8 cellular contexts compared by ENCODE assay signal in genomic region chr15:52139599-52140462, GRCh38. TPM values are rescaled to one million over a fixed set of nuclear protein-coding genes. Genes with fewer than 3 reads are reported as not detected.
A peak's percentile ranks its signal among the peaks of the same experiment; 100 is the strongest.
DNase-seq lines count a peak whose midpoint lies in the region; ATAC-seq lines count a peak whose summit lies in the region.

No MANE protein-coding gene starts in this region.

- peaks cover 24% of the 10 kb centered on the region for H3K4me1 Mint-ChIP-seq in activated CD8-positive, alpha-beta T cell treated with anti-CD3 and anti-CD28 coated beads, Interleukin-2, amount 10 ng/mL, durations not matched to agents 7 days and 5 days (ENCODE audit: low read depth)

- no peaks in the 10 kb centered on the region for H3K9me3 ChIP-seq in HAP-1
- no peaks in the 10 kb centered on the region for H3K9me3 ChIP-seq in effector memory CD4-positive, alpha-beta T cell (ENCODE audit: control insufficient read depth, low read length)

- no peaks in the 10 kb centered on the region for H3K9me3 Mint-ChIP-seq in activated CD8-positive, alpha-beta T cell treated with anti-CD3 and anti-CD28 coated beads, Interleukin-2, amount 10 ng/mL, durations not matched to agents 7 days and 5 days (ENCODE audit: insufficient read depth)

- CTCF ChIA-PET in activated CD8-positive, alpha-beta T cell treated with anti-CD3 and anti-CD28 coated beads, Interleukin-2, amount 10 ng/mL, durations not matched to agents 7 days and 5 days (lab: Charles Lee) = interaction anchor here (0.6 to 3.1 kb wide), 36 partner anchors 10 to 359 kb away, joined by 3 to 15 read pairs (median 4); partner anchors contain the start of gene LEO1

- POLR2A ChIA-PET in activated CD8-positive, alpha-beta T cell treated with anti-CD3 and anti-CD28 coated beads, Interleukin-2, amount 10 ng/mL, durations not matched to agents 7 days and 5 days (lab: Charles Lee) = interaction anchor here (0.8 to 1.1 kb wide), 2 partner anchors 21 to 168 kb away, joined by 3 to 4 read pairs; no protein-coding TSS in a partner anchor

- H3K4me3 Mint-ChIP-seq in activated CD8-positive, alpha-beta T cell treated with anti-CD3 and anti-CD28 coated beads, Interleukin-2, amount 10 ng/mL, durations not matched to agents 7 days and 5 days = no peak overlapping the region

- H3K4me3 ChIP-seq in HAP-1 = no peak overlapping the region
- H3K4me3 ChIP-seq in effector memory CD4-positive, alpha-beta T cell (ENCODE audit: insufficient read depth, low read depth, low read length, poor library complexity, severe bottlenecking) = no peak overlapping the region

- ATAC-seq in activated CD8-positive, alpha-beta T cell treated with anti-CD3 and anti-CD28 coated beads, Interleukin-2, amount 10 ng/mL, durations not matched to agents 7 days and 5 days = peak; percentile 80
- no peak for ATAC-seq in HG03108 (IDR thresholded peaks at IDR 0.05; ENCODE audit: unreplicated experiment)

- in situ Hi-C loops in HAP-1 (cut with MboI; ENCODE audit: low sequenced_read_pairs) = no loop called here

- peaks cover 16% of the 10 kb centered on the region for H3K36me3 Mint-ChIP-seq in activated CD8-positive, alpha-beta T cell treated with anti-CD3 and anti-CD28 coated beads, Interleukin-2, amount 10 ng/mL, durations not matched to agents 7 days and 5 days (ENCODE audit: low read depth)

- no peaks in the 10 kb centered on the region for H3K27me3 Mint-ChIP-seq in activated CD8-positive, alpha-beta T cell treated with anti-CD3 and anti-CD28 coated beads, Interleukin-2, amount 10 ng/mL, durations not matched to agents 7 days and 5 days (ENCODE audit: low read depth)

- H3K4me1 ChIP-seq in HAP-1 = no peaks in the 10 kb centered on the region
- peaks cover 13% of the 10 kb centered on the region for H3K4me1 ChIP-seq in effector memory CD4-positive, alpha-beta T cell (ENCODE audit: control insufficient read depth, insufficient read depth, low read length, poor library complexity, severe bottlenecking)

- H3K36me3 ChIP-seq in HAP-1 (replicated peaks) = peaks cover 2% of the 10 kb centered on the region; the same call in 1 of the 2 replicates
- H3K36me3 ChIP-seq in effector memory CD4-positive, alpha-beta T cell (ENCODE audit: control insufficient read depth, insufficient read depth, low read length) = peaks cover 30% of the 10 kb centered on the region

- no peak overlapping the region for H3K27ac Mint-ChIP-seq in activated CD8-positive, alpha-beta T cell treated with anti-CD3 and anti-CD28 coated beads, Interleukin-2, amount 10 ng/mL, durations not matched to agents 7 days and 5 days

- no peaks in the 10 kb centered on the region for H3K27me3 ChIP-seq in HAP-1 (ENCODE audit: low read depth)
- no peaks in the 10 kb centered on the region for H3K27me3 ChIP-seq in effector memory CD4-positive, alpha-beta T cell (replicated peaks; ENCODE audit: control insufficient read depth, insufficient read depth, low read length, poor library complexity, severe bottlenecking)

- no peak overlapping the region for H3K27ac ChIP-seq in effector memory CD4-positive, alpha-beta T cell (ENCODE audit: insufficient read depth, low read length, poor library complexity, severe bottlenecking)

- peak; percentile 80 for DNase-seq in D341Med (ENCODE audit: low spot score)
- peak; percentile 38 to 87 for DNase-seq in HAP-1 (ENCODE audit: low spot score in 2 of 2)
- DNase-seq in NCI-H82 (lab: John Stamatoyannopoulos, UW) = peak; percentile 79
- DNase-seq in activated CD8-positive, alpha-beta T cell treated with anti-CD3 and anti-CD28 coated beads, Interleukin-2, amount 10 ng/mL, durations not matched to agents 7 days and 5 days = peak; percentile 81
- peak in 2 of 3 donors; percentile 16 to 40 for DNase-seq in effector memory CD4-positive, alpha-beta T cell
- DNase-seq in middle frontal gyrus (ENCODE audit: extremely low spot score, low spot score) = peak; percentile 32
- peak; percentile 13 to 44 for DNase-seq in stimulated activated CD8-positive, alpha-beta memory T cell treated with anti-CD3 and anti-CD28 coated beads, Interleukin-7, amount 100 ng/mL, for 1 hour (ENCODE audit: low read depth in 2 of 2)

RNA-seq across cellular contexts. Expression of gene BCL2L10, which starts 27.3 kb away (rescaled TPM):
- total RNA-seq in activated CD8-positive, alpha-beta T cell treated with anti-CD3 and anti-CD28 coated beads, Interleukin-2, amount 10 ng/mL, durations not matched to agents 7 days and 5 days = under 1 TPM in 1 of 2 experiments, not detected in 1; 0.26 TPM

RNA-seq across cellular contexts. Expression of gene GNB5, which starts 51.4 kb away (rescaled TPM):
- 10 to 100 TPM; 33.8 to 37.0 TPM for total RNA-seq in activated CD8-positive, alpha-beta T cell treated with anti-CD3 and anti-CD28 coated beads, Interleukin-2, amount 10 ng/mL, durations not matched to agents 7 days and 5 days

Comparison
In these comparisons a context has a peak if more than half of its experiments do, and no peak if none do; other contexts are left out.
1. DNase-seq: peak in every context shown above with its lines; median percentile 81 in activated CD8-positive, alpha-beta T cell treated with anti-CD3 and anti-CD28 coated beads, Interleukin-2, amount 10 ng/mL, durations not matched to agents 7 days and 5 days; 80 in D341Med; 79 in NCI-H82; 62 in HAP-1; 32 in middle frontal gyrus; 28 in stimulated activated CD8-positive, alpha-beta memory T cell treated with anti-CD3 and anti-CD28 coated beads, Interleukin-7, amount 100 ng/mL, for 1 hour; 28 in effector memory CD4-positive, alpha-beta T cell.